In the genomic region with DNA sequence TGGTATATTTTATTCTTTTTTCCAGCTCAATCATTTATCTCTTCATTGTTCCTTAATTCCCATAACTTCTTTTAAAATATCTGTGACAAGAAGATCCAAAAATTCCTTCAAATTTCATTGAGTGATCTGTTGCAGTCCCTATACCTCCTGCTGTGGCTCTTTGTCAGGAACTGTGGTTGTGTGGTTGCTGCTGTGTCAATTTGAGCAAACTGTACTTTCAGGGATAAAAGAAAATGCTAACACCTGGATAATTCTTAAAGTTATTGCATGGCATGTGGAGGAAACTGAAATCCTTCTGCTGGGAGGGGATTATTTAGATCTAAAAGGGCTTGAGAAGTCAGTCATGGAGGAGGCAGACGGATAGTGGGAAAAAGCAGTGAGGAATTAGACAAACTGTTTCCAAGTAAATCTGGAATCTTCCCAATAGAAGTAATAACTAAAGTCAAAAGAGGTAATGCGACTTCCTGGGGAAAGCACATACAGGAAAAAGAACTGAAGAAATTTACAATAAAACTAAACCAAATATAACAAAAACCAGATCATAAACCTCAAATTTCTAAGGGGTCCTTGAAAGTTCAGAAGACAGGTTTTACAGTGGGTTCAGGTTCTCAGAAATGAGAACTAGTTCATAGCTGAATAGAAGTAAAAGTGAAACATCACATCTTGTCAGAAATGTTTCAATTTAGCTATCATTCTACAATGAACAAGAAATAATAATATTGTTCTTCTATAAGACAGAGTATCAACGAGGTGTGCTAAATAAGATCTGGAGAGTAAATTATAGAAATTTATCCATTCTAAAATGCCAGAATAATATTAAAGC, we compare ENCODE assay signal across 19 cellular contexts. TPM values are rescaled to one million over a fixed set of nuclear protein-coding genes. Genes with fewer than 3 reads are reported as not detected.
DNase-seq lines count a peak whose midpoint lies in the region; ATAC-seq, FAIRE-seq and TF ChIP-seq lines count a peak whose summit lies in the region.
"Had no signal": no experiment of that assay in that cellular context is flagged by ENCODE, and none has a peak within 500 bp of the region (broad histone marks: within the 10 kb centered on the region; RNA-seq: fewer than 3 reads in every experiment).

No MANE protein-coding gene starts in this region.

- ATAC-seq in activated CD4-positive, CD25-positive, alpha-beta regulatory T cell treated with anti-CD3 and anti-CD28 coated beads, Interleukin-2, amount 50 U/mL, for 24 hours = peak; percentile 30 to 33
- ATAC-seq in effector memory CD8-positive, alpha-beta T cell (replicated peaks) = no peak
- ATAC-seq in left cardiac atrium = no peak
- ATAC-seq: sciatic nerve had no signal

- peaks cover 12 to 26% of the 10 kb centered on the region in 2 donors for H3K4me1 Mint-ChIP-seq in effector memory CD8-positive, alpha-beta T cell (ENCODE audit: low read depth in 2 of 2)
- H3K4me1 Mint-ChIP-seq in HFFc6 (ENCODE audit: low read depth) = no peaks in the 10 kb centered on the region

- peak; percentile 77 for FAIRE-seq in GM19239 (lab: Jason Lieb, UNC)
- FAIRE-seq: endothelial cell of umbilical vein, frontal cortex, H1, RCC 7860 had no signal

- intact Hi-C loops in left cardiac atrium (cut with DNase I) = no loop called here

- no peak for DNase-seq in activated CD4-positive, CD25-positive, alpha-beta regulatory T cell (lab: John Stamatoyannopoulos, UW)
- DNase-seq in GM19239 (ENCODE audit: insufficient read length, low spot score) (no peak), NCI-H146 treated with DMSO at 0.1 percent for 48 hours (lab: John Stamatoyannopoulos, UW; ENCODE audit: unreplicated experiment) (peak; percentile 44), HFFc6 (no peak), RKO (ENCODE audit: low spot score) (no peak), left cardiac atrium (no peak)
- no peak for DNase-seq in effector memory CD8-positive, alpha-beta T cell
- DNase-seq: CD4-positive, CD25-positive, alpha-beta regulatory T cell; KG1; mammary epithelial cell; NCI-H1417 treated with DMSO at 0.1 percent for 48 hours; NCI-H524 treated with DMSO at 0.1 percent for 48 hours; stimulated activated CD4-positive, alpha-beta T cell treated with anti-CD3 and anti-CD28 coated beads, Interleukin-2, amount 100 ng/mL, for 48 hours had no signal

- no peak overlapping the region for H3K4me3 Mint-ChIP-seq in effector memory CD8-positive, alpha-beta T cell
- H3K4me3 Mint-ChIP-seq in HFFc6 = no peak overlapping the region
- H3K4me3 Mint-ChIP-seq: CD4-positive, CD25-positive, alpha-beta regulatory T cell had no signal

- H3K9me3 Mint-ChIP-seq in effector memory CD8-positive, alpha-beta T cell = peaks cover 0 to 5% of the 10 kb centered on the region in 2 donors
- H3K9me3 Mint-ChIP-seq in HFFc6 = peaks cover 13% of the 10 kb centered on the region

- TF ChIP-seq CTCF in HFFc6 (IDR thresholded peaks at IDR 0.05) = no peak

- no peaks in the 10 kb centered on the region for H3K36me3 Mint-ChIP-seq in effector memory CD8-positive, alpha-beta T cell (ENCODE audit: insufficient read depth)
- H3K36me3 Mint-ChIP-seq in HFFc6 (ENCODE audit: low read depth) = peaks cover 31% of the 10 kb centered on the region

- H3K27me3 Mint-ChIP-seq in effector memory CD8-positive, alpha-beta T cell = no peaks in the 10 kb centered on the region
- H3K27me3 Mint-ChIP-seq in HFFc6 (ENCODE audit: insufficient read depth) = no peaks in the 10 kb centered on the region
- H3K27me3 Mint-ChIP-seq: CD4-positive, CD25-positive, alpha-beta regulatory T cell had no signal

- H3K27ac Mint-ChIP-seq in effector memory CD8-positive, alpha-beta T cell = peak overlapping the region; percentile 7 to 46
- no peak overlapping the region for H3K27ac Mint-ChIP-seq in HFFc6

RNA-seq across cellular contexts. Expression of a gene that starts 33.5 kb away (rescaled TPM):
- total RNA-seq in HFFc6 (2021; fragmentation: NEBNext Ultra II Directional; extraction: Animal tissue kit (Norgen Biotek cat#: 25700)) = under 1 TPM; 0.14 to 0.78 (median 0.34) TPM
- 1 to 10 TPM in 1 of 2 donors, under 1 TPM in 1; 0.97 to 1.3 TPM for total RNA-seq in left cardiac atrium
- total RNA-seq: H1 had no signal

Comparison
In these comparisons a context has a peak if more than half of its experiments do, and no peak if none do; other contexts are left out.
1. ATAC-seq: peak in activated CD4-positive, CD25-positive, alpha-beta regulatory T cell treated with anti-CD3 and anti-CD28 coated beads, Interleukin-2, amount 50 U/mL, for 24 hours (2 of 2); none in effector memory CD8-positive, alpha-beta T cell (single experiment) and left cardiac atrium (0 of 2).